22 cellular contexts compared by ENCODE assay signal in genomic region chr11:127226959-127227358, GRCh38.
"Had no signal": no experiment of that assay in that cellular context is flagged by ENCODE, and none has a peak within 500 bp of the region (broad histone marks: within the 10 kb centered on the region; RNA-seq: fewer than 3 reads in every experiment).

No MANE protein-coding gene starts in this region.

- FAIRE-seq: TTC549 had no signal

- H3K27ac ChIP-seq: Peyer's patch had no signal

- H3K9me3 ChIP-seq: Peyer's patch had no signal

- ATAC-seq: activated T-cell treated with anti-CD3 and anti-CD28 coated beads, Interleukin-2, amount 50 U/mL, for 4 hours; T-helper 17 cell had no signal

- H3K4me1 ChIP-seq: Peyer's patch had no signal

- H3K27me3 ChIP-seq: Peyer's patch had no signal

- H3K4me3 ChIP-seq: Peyer's patch had no signal

- DNase-seq: activated B cell treated with CpG ODN at 0.5 μM for 24 hours; activated CD4-positive, alpha-beta T cell treated with anti-CD3 and anti-CD28 coated beads for 1 hour; activated CD4-positive, alpha-beta T cell treated with anti-CD3 and anti-CD28 coated beads, Interleukin-2, amount 10 ng/mL, durations not matched to agents 24 days and 14 days; activated CD4-positive, alpha-beta T cell treated with anti-CD3 and anti-CD28 coated beads, Interleukin-2, amount 50 U/mL, for 48 hours; activated CD8-positive, alpha-beta memory T cell treated with anti-CD3 and anti-CD28 coated beads for 24 hours; activated effector memory CD4-positive, alpha-beta T cell treated with anti-CD3 and anti-CD28 coated beads, Interleukin-2, amount 50 U/mL, for 16 hours; activated naive CD4-positive, alpha-beta T cell treated with anti-CD3 and anti-CD28 coated beads for 36 hours; activated T-cell treated with anti-CD3 and anti-CD28 coated beads, Interleukin-2, amount 50 U/mL, for 4 hours; amygdala; KG1; NCI-H1048; NCI-H1417 treated with DMSO at 0.1 percent for 48 hours; NCI-H1694; NCI-H2029 treated with DMSO at 0.1 percent for 48 hours; NCI-H510A treated with DMSO at 0.1 percent for 48 hours; NCI-H69; NK-92 treated with Interleukin-12 subunit alpha and Interleukin-12 subunit beta, amount 100 ng/mL, for 24 hours; Peyer's patch; SHP77 treated with DMSO at 0.1 percent for 48 hours; T-helper 17 cell; T1000 had no signal

- H3K36me3 ChIP-seq: Peyer's patch had no signal
